In genomic region chr20:39775110-39775509, GRCh38 we compare ENCODE assay signal across 13 cellular contexts.
DNase-seq lines count a peak whose midpoint lies in the region; ATAC-seq and TF ChIP-seq lines count a peak whose summit lies in the region.
"Had no signal": no experiment of that assay in that cellular context is flagged by ENCODE, and none has a peak within 500 bp of the region (broad histone marks: within the 10 kb centered on the region; RNA-seq: fewer than 3 reads in every experiment).

No MANE protein-coding gene starts in this region.

- peak overlapping the region; percentile 23 for H3K4me2 ChIP-seq in BLaER1
- H3K4me2 ChIP-seq in fibroblast of lung (ENCODE audit: extremely low read depth, insufficient read depth, low read length) = no peak overlapping the region

- TF ChIP-seq POLR2A in Peyer's patch (IDR thresholded peaks at IDR 0.05) = no peak

- H3K4me1 Mint-ChIP-seq in osteocyte (ENCODE audit: unreplicated experiment) = peaks cover 47% of the 10 kb centered on the region
- no peaks in the 10 kb centered on the region for H3K4me1 Mint-ChIP-seq in CD14-positive monocyte
- H3K4me1 Mint-ChIP-seq: IgD-negative memory B cell had no signal

- H3K9me3 Mint-ChIP-seq in osteocyte (ENCODE audit: unreplicated experiment) = peaks cover 16% of the 10 kb centered on the region
- peaks cover 2 to 18% (median 6%) of the 10 kb centered on the region in 7 donors for H3K9me3 Mint-ChIP-seq in CD14-positive monocyte

- H3K9me3 ChIP-seq in BLaER1 = no peaks in the 10 kb centered on the region
- no peaks in the 10 kb centered on the region for H3K9me3 ChIP-seq in Peyer's patch
- H3K9me3 ChIP-seq in fibroblast of lung (ENCODE audit: control insufficient read depth, insufficient read depth, low read depth, low read length) = no peaks in the 10 kb centered on the region

- no peak overlapping the region for H3K4me3 Mint-ChIP-seq in osteocyte (ENCODE audit: unreplicated experiment)
- H3K4me3 Mint-ChIP-seq in CD14-positive monocyte = no peak overlapping the region
- H3K4me3 Mint-ChIP-seq: IgD-negative memory B cell had no signal

- H3K27ac Mint-ChIP-seq in osteocyte (ENCODE audit: unreplicated experiment) = peak overlapping the region; percentile 42
- H3K27ac Mint-ChIP-seq in CD14-positive monocyte = no peak overlapping the region
- H3K27ac Mint-ChIP-seq: activated naive CD4-positive, alpha-beta T cell treated with anti-CD3 and anti-CD28 coated beads, Interleukin-2, amount 50 U/mL, for 72 hours; IgD-negative memory B cell had no signal

- intact Hi-C loops in CD14-positive monocyte (cut with micrococcal nuclease) = no loop called here

- no peaks in the 10 kb centered on the region for H3K27me3 Mint-ChIP-seq in osteocyte (ENCODE audit: unreplicated experiment)
- peaks cover 0 to 4% (median 0%) of the 10 kb centered on the region in 3 donors for H3K27me3 Mint-ChIP-seq in CD14-positive monocyte (ENCODE audit: low read depth in 3 of 3)
- H3K27me3 Mint-ChIP-seq: IgD-negative memory B cell had no signal

- H3K9ac ChIP-seq in BLaER1 (no peak overlapping the region), fibroblast of lung (ENCODE audit: insufficient read depth, low read length) (no peak overlapping the region)

- TF ChIP-seq CTCF in Peyer's patch (IDR thresholded peaks at IDR 0.05) (no peak), fibroblast of lung (conservative IDR thresholded peaks at IDR 0.05 in 1 of 2, IDR thresholded peaks at IDR 0.05 in 1 of 2; ENCODE audit: low read depth in 1 of 2, low read length in 2 of 2) (no peak), osteocyte (IDR thresholded peaks at IDR 0.05) (no peak), CD14-positive monocyte (IDR thresholded peaks at IDR 0.05) (no peak)

- H3K27ac ChIP-seq in BLaER1 (no peak overlapping the region), Peyer's patch (no peak overlapping the region), fibroblast of lung (ENCODE audit: insufficient read depth, low read length) (no peak overlapping the region)

- H3K4me1 ChIP-seq in BLaER1 (peaks cover 7% of the 10 kb centered on the region), Peyer's patch (no peaks in the 10 kb centered on the region), fibroblast of lung (ENCODE audit: control insufficient read depth, extremely low read depth, insufficient read depth, low read length) (no peaks in the 10 kb centered on the region)

- no peaks in the 10 kb centered on the region for H3K79me2 ChIP-seq in fibroblast of lung (ENCODE audit: control insufficient read depth, insufficient read depth, low read length)

- no peak overlapping the region for H2AFZ ChIP-seq in fibroblast of lung (ENCODE audit: low read length)

- ATAC-seq in GM19395 (IDR thresholded peaks at IDR 0.05; ENCODE audit: unreplicated experiment) = no peak
- ATAC-seq: activated naive CD4-positive, alpha-beta T cell treated with anti-CD3 and anti-CD28 coated beads, Interleukin-2, amount 50 U/mL, for 72 hours; left lobe of liver had no signal

- peak in 2 of 3 donors; percentile 20 to 51 for DNase-seq in Peyer's patch
- peak; percentile 65 to 92 for DNase-seq in fibroblast of lung (ENCODE audit: low read depth in 2 of 2)
- no peak for DNase-seq in osteocyte (ENCODE audit: extremely low spot score, unreplicated experiment)
- DNase-seq in CD14-positive monocyte (ENCODE audit: low spot score) = no peak
- DNase-seq in T-helper 9 cell = no peak
- DNase-seq in HPDE6-E6E7 (ENCODE audit: extremely low spot score) = no peak
- DNase-seq: activated CD4-positive, alpha-beta T cell treated with anti-CD3 and anti-CD28 coated beads for 4 hours; NCI-H226 had no signal

- H3K27me3 ChIP-seq in BLaER1 (no peaks in the 10 kb centered on the region), Peyer's patch (no peaks in the 10 kb centered on the region), fibroblast of lung (ENCODE audit: control insufficient read depth, insufficient read depth, low read length) (no peaks in the 10 kb centered on the region)

- H3K36me3 ChIP-seq in BLaER1 = no peaks in the 10 kb centered on the region
- no peaks in the 10 kb centered on the region for H3K36me3 ChIP-seq in Peyer's patch
- no peaks in the 10 kb centered on the region for H3K36me3 ChIP-seq in fibroblast of lung (ENCODE audit: control insufficient read depth, insufficient read depth, low read length)

- H4K20me1 ChIP-seq in BLaER1 (no peaks in the 10 kb centered on the region), fibroblast of lung (ENCODE audit: control insufficient read depth, extremely low read depth, insufficient read depth, low read length) (no peaks in the 10 kb centered on the region)

- H3K4me3 ChIP-seq in BLaER1 (no peak overlapping the region), Peyer's patch (no peak overlapping the region), fibroblast of lung (replicated peaks in 1 of 4; ENCODE audit: control extremely low read depth in 1 of 4, insufficient read depth in 1 of 4, low read depth in 3 of 4, low read length in 4 of 4) (no peak overlapping the region)

- H3K36me3 Mint-ChIP-seq in osteocyte (ENCODE audit: unreplicated experiment) = peaks cover 5% of the 10 kb centered on the region
- no peaks in the 10 kb centered on the region for H3K36me3 Mint-ChIP-seq in CD14-positive monocyte

Comparison
In these comparisons a context has a peak if more than half of its experiments do, and no peak if none do; other contexts are left out.
1. DNase-seq: peak in Peyer's patch (2 of 3) and fibroblast of lung (2 of 2); none in osteocyte (single experiment), CD14-positive monocyte (single experiment), T-helper 9 cell (single experiment) and HPDE6-E6E7 (single experiment).